8 cellular contexts compared by ENCODE assay signal in the genomic region with DNA sequence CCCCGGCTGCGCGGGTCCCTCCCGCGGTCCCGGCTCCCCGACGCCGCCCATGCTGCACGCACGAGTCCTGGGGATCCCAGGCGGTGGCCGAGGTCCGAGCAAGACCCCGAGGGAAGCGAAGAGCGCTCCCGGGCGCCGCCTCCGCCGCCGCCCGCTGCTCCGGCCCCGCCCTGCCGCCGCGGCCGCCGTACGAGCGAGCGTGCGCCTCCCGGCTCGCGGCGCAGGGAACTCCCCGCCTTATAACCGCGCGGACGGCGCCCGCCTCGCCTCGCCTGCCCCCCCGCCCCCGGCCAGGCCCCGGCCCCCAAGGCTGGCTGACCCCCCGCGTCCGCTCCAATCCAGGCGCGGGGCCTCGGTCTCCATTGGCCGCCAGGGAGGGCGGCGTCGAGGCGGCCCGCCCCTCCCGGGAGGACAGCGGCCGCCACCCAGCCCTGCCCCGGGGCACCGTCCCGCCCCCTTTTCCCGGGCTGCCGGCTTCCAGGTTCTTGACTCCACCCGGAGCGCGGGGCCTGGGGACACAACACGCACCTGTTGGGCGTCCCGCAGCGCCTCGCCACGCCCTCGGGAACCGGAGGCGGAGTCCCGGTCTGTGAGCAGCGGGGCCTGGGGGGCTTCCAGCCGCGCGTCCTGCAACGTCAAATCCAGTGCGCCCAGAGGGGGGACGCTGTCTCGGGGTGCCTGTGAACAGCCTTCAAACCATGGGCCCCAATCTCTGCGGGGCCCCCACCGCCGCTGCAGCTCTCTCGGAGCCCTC. TPM values are rescaled to one million over a fixed set of nuclear protein-coding genes. Genes with fewer than 3 reads are reported as not detected.
A peak's percentile ranks its signal among the peaks of the same experiment; 100 is the strongest.
DNase-seq lines count a peak whose midpoint lies in the region; ATAC-seq and TF ChIP-seq lines count a peak whose summit lies in the region.

A gene with protein sequence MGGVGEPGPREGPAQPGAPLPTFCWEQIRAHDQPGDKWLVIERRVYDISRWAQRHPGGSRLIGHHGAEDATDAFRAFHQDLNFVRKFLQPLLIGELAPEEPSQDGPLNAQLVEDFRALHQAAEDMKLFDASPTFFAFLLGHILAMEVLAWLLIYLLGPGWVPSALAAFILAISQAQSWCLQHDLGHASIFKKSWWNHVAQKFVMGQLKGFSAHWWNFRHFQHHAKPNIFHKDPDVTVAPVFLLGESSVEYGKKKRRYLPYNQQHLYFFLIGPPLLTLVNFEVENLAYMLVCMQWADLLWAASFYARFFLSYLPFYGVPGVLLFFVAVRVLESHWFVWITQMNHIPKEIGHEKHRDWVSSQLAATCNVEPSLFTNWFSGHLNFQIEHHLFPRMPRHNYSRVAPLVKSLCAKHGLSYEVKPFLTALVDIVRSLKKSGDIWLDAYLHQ (minus strand): TSS at position 215 of the 754 bp plus-strand sequence. CDS start 164 bp downstream, at position 51.

- H3K4me2 ChIP-seq in Karpas-422 (ENCODE audit: low read depth, low read length, poor library complexity, severe bottlenecking) (peak within 1 kb of the TSS; percentile 92), neuronal stem cell (ENCODE audit: insufficient read depth, low read length, poor library complexity, severe bottlenecking) (peak within 1 kb of the TSS; percentile 94)

- peak within 1 kb of the TSS; percentile 96 for H3K23ac ChIP-seq in neuronal stem cell (ENCODE audit: low read depth, low read length, poor library complexity)

- peak; percentile 65 to 85 for TF ChIP-seq POLR2A in tibial nerve (IDR thresholded peaks at IDR 0.05)

- H2AFZ ChIP-seq in Karpas-422 (ENCODE audit: low read length), result peak within 1 kb of the TSS; percentile 87
- peak within 1 kb of the TSS; percentile 98 for H2AFZ ChIP-seq in neuronal stem cell (ENCODE audit: low read length)

- DNase-seq in D341Med (ENCODE audit: low spot score), result peak; percentile 89
- DNase-seq in Karpas-422, result peak; percentile 73
- DNase-seq in SK-N-MC (ENCODE audit: low read depth, low spot score), result no peak
- peak; percentile 45 to 59 for DNase-seq in activated naive CD4-positive, alpha-beta T cell treated with anti-CD3 and anti-CD28 coated beads, Interleukin-2, amount 50 U/mL, for 72 hours (ENCODE audit: low spot score in 2 of 2)
- peak; percentile 90 for DNase-seq in globus pallidus (ENCODE audit: low spot score)
- DNase-seq in neuronal stem cell (ENCODE audit: low spot score), result peak; percentile 83
- DNase-seq in tibial nerve (ENCODE audit: low spot score in 2 of 2), result peak; percentile 75 to 85

- peak within 1 kb of the TSS; percentile 95 for H3K18ac ChIP-seq in neuronal stem cell (ENCODE audit: low read length)

- H4K8ac ChIP-seq in neuronal stem cell (ENCODE audit: low read depth, low read length), result peak within 1 kb of the TSS; percentile 52

- H3K36me3 ChIP-seq in Karpas-422 (ENCODE audit: insufficient read depth, low read length) (no peaks in the 10 kb centered on the region), SK-N-MC (ENCODE audit: insufficient read depth, low read length) (no peaks in the 10 kb centered on the region), neuronal stem cell (replicated peaks in 1 of 2; ENCODE audit: control insufficient read depth in 2 of 2, insufficient read depth in 2 of 2, low read length in 2 of 2) (no peaks in the 10 kb centered on the region), tibial nerve (peaks cover 0 to 11% (median 0%) of the 10 kb centered on the region in 3 donors)

- H3K4ac ChIP-seq in neuronal stem cell (ENCODE audit: low read length), result no peak within 1 kb of the TSS

- no peaks in the 10 kb centered on the region for H3K36me3 Mint-ChIP-seq in activated naive CD4-positive, alpha-beta T cell treated with anti-CD3 and anti-CD28 coated beads, Interleukin-2, amount 50 U/mL, for 72 hours

- H3K79me2 ChIP-seq in Karpas-422 (ENCODE audit: low read length), result no peaks in the 10 kb centered on the region

- no peaks in the 10 kb centered on the region for H3K27me3 ChIP-seq in Karpas-422 (ENCODE audit: low read length)
- peaks cover 0 to 19% (median 0%) of the 10 kb centered on the region in 3 experiments for H3K27me3 ChIP-seq in neuronal stem cell (ENCODE audit: control insufficient read depth in 3 of 3, insufficient read depth in 3 of 3, low read depth in 1 of 3, low read length in 3 of 3)
- H3K27me3 ChIP-seq in tibial nerve, result no peaks in the 10 kb centered on the region

- H2BK5ac ChIP-seq in neuronal stem cell (ENCODE audit: low read length), result peak within 1 kb of the TSS; percentile 46

- TF ChIP-seq EP300 in tibial nerve (IDR thresholded peaks at IDR 0.05), result peak in 1 of 2 donors; percentile 63

- H3K79me1 ChIP-seq in neuronal stem cell (ENCODE audit: low read depth, low read length), result no peaks in the 10 kb centered on the region

- no peak within 1 kb of the TSS for H4K91ac ChIP-seq in neuronal stem cell (ENCODE audit: low read depth, low read length, poor library complexity)

- H3K9me3 ChIP-seq in Karpas-422 (ENCODE audit: low read length), result no peaks in the 10 kb centered on the region; the same call in 1 of the 2 replicates
- no peaks in the 10 kb centered on the region for H3K9me3 ChIP-seq in SK-N-MC (ENCODE audit: low read depth, low read length)
- peaks cover 2 to 7% of the 10 kb centered on the region in 2 donors for H3K9me3 ChIP-seq in neuronal stem cell (replicated peaks in 1 of 2; ENCODE audit: control insufficient read depth in 2 of 2, insufficient read depth in 1 of 2, low read depth in 1 of 2, low read length in 2 of 2)
- no peaks in the 10 kb centered on the region for H3K9me3 ChIP-seq in tibial nerve

- TF ChIP-seq CTCF in tibial nerve (IDR thresholded peaks at IDR 0.05), result no peak

- H2AK5ac ChIP-seq in neuronal stem cell (ENCODE audit: low read depth, low read length), result peak within 1 kb of the TSS; percentile 86

- H4K20me1 ChIP-seq in Karpas-422 (ENCODE audit: insufficient read depth, low read depth, low read length), result no peaks in the 10 kb centered on the region

- peaks cover 23% of the 10 kb centered on the region for H3K4me1 ChIP-seq in Karpas-422 (ENCODE audit: low read length)
- H3K4me1 ChIP-seq in neuronal stem cell (ENCODE audit: control insufficient read depth in 2 of 2, insufficient read depth in 1 of 2, low read depth in 1 of 2, low read length in 2 of 2), result peaks cover 10% of the 10 kb centered on the region in 2 donors
- H3K4me1 ChIP-seq in tibial nerve, result peaks cover 0 to 62% (median 24%) of the 10 kb centered on the region in 4 donors

- H2BK15ac ChIP-seq in neuronal stem cell (ENCODE audit: low read length), result peak within 1 kb of the TSS; percentile 57

- H3K27ac ChIP-seq in Karpas-422 (ENCODE audit: low read length) (no peak within 1 kb of the TSS), SK-N-MC (0 out of 2 replicates have a peak within 1 kb of the TSS, but pooled peaks have one; percentile 19), neuronal stem cell (replicated peaks; ENCODE audit: low read length) (peak within 1 kb of the TSS; percentile 30), tibial nerve (peak within 1 kb of the TSS; percentile 91 to 99 (median 94))

- H3K27ac Mint-ChIP-seq in activated naive CD4-positive, alpha-beta T cell treated with anti-CD3 and anti-CD28 coated beads, Interleukin-2, amount 50 U/mL, for 72 hours, result no peak within 1 kb of the TSS

- H3K4me3 ChIP-seq in Karpas-422 (ENCODE audit: low read length), result peak within 1 kb of the TSS; percentile 81
- peak within 1 kb of the TSS; percentile 81 for H3K4me3 ChIP-seq in SK-N-MC
- H3K4me3 ChIP-seq in neuronal stem cell (ENCODE audit: low read length in 2 of 2), result peak within 1 kb of the TSS; percentile 56 to 91
- peak within 1 kb of the TSS; percentile 71 to 99 (median 89) for H3K4me3 ChIP-seq in tibial nerve

- H3K9ac ChIP-seq in Karpas-422 (ENCODE audit: low read length), result peak within 1 kb of the TSS; percentile 76
- H3K9ac ChIP-seq in SK-N-MC (ENCODE audit: insufficient read length), result peak within 1 kb of the TSS; percentile 51
- peak within 1 kb of the TSS; percentile 91 for H3K9ac ChIP-seq in neuronal stem cell (ENCODE audit: low read depth, low read length, poor library complexity)

- WGBS in neuronal stem cell (ENCODE audit: extremely low coverage in 2 of 2, insufficient read length in 2 of 2, insufficient replicate concordance in 1 of 2), 2 donors, result no CpG with 5 or more reads among the region's 96 CpGs
- WGBS in tibial nerve, 2 donors, result 2% methylated on average over 33 of the region's 96 CpGs; no CpG with 5 or more reads in 1 of the 2 donors

- H2BK12ac ChIP-seq in neuronal stem cell (ENCODE audit: low read length), result peak within 1 kb of the TSS; percentile 30

- no peaks in the 10 kb centered on the region for H3K9me3 Mint-ChIP-seq in activated naive CD4-positive, alpha-beta T cell treated with anti-CD3 and anti-CD28 coated beads, Interleukin-2, amount 50 U/mL, for 72 hours

- H2BK120ac ChIP-seq in neuronal stem cell (ENCODE audit: low read depth, low read length), result peak within 1 kb of the TSS; percentile 89

- peak; percentile 47 for ATAC-seq in GM21528 (IDR thresholded peaks at IDR 0.05; ENCODE audit: low FRiP score, unreplicated experiment)
- peak; percentile 65 to 87 for ATAC-seq in activated naive CD4-positive, alpha-beta T cell treated with anti-CD3 and anti-CD28 coated beads, Interleukin-2, amount 50 U/mL, for 72 hours

- H3K9me2 ChIP-seq in Karpas-422 (replicated peaks; ENCODE audit: insufficient read depth, low read length), result no peaks in the 10 kb centered on the region

- H3K14ac ChIP-seq in neuronal stem cell (ENCODE audit: low read length), result peak within 1 kb of the TSS; percentile 77

RNA-seq across cellular contexts. Expression of the gene that starts here (rescaled TPM):
- total RNA-seq in Karpas-422 (2014; rRNA removed; shearing (Covaris generic); ENCODE audit: low replicate concordance), result 39.5 and 70.4 TPM in 2 replicates
- 10 to 100 TPM in 1 of 2 donors, 1 to 10 TPM in 1; 8.8 to 11.4 TPM for total RNA-seq in activated naive CD4-positive, alpha-beta T cell treated with anti-CD3 and anti-CD28 coated beads, Interleukin-2, amount 50 U/mL, for 72 hours
- 25.1 TPM for polyA plus RNA-seq in neuronal stem cell (2013, experiment 1 of 2)
- 25.6 TPM for polyA plus RNA-seq in neuronal stem cell (2013, experiment 2 of 2)
- 100 to 1,000 TPM; 135 to 327 (median 205) TPM for total RNA-seq in tibial nerve
